15 cellular contexts compared by ENCODE assay signal in the genomic region with DNA sequence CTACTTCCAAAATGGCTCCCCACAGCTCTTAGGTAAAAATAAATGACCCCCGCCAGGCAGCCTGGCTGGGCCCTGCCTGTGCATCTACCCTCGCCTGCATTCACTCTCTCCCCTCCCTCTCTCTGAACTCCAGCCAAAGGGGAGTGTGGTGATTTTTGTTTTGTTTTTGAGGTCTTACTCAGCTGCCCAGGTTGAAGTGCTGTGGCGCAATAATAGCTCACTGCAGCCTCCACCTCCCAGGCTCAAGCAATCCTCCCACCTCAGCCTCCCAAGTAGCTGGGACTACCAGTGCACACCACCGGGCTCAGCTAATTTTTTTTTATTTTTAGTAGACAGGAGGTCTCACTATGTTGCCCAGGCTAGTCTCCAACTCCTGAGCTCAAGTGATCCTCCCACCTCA. TPM values are rescaled to one million over a fixed set of nuclear protein-coding genes. Genes with fewer than 3 reads are reported as not detected.
DNase-seq lines count a peak whose midpoint lies in the region; ATAC-seq and TF ChIP-seq lines count a peak whose summit lies in the region.
"Had no signal": no experiment of that assay in that cellular context is flagged by ENCODE, and none has a peak within 500 bp of the region (broad histone marks: within the 10 kb centered on the region; RNA-seq: fewer than 3 reads in every experiment).

No MANE protein-coding gene starts in this region.

- H3K4me3 ChIP-seq in psoas muscle (no peak overlapping the region), mucosa of descending colon (no peak overlapping the region)

- H3K9me3 ChIP-seq in psoas muscle (no peaks in the 10 kb centered on the region), mucosa of descending colon (no peaks in the 10 kb centered on the region)

- no peaks in the 10 kb centered on the region for H3K9me3 Mint-ChIP-seq in activated T-cell treated with anti-CD3 and anti-CD28 coated beads, Interleukin-2, amount 50 U/mL, for 24 hours
- no peaks in the 10 kb centered on the region for H3K9me3 Mint-ChIP-seq in IgD-negative memory B cell
- no peaks in the 10 kb centered on the region for H3K9me3 Mint-ChIP-seq in activated T-helper 17 cell treated with anti-CD3 and anti-CD28 coated beads, Interleukin-2, amount 50 U/mL, for 72 hours

- peaks cover 68% of the 10 kb centered on the region for H3K36me3 Mint-ChIP-seq in activated T-cell treated with anti-CD3 and anti-CD28 coated beads, Interleukin-2, amount 50 U/mL, for 24 hours (ENCODE audit: low read depth)
- peaks cover 3% of the 10 kb centered on the region for H3K36me3 Mint-ChIP-seq in IgD-negative memory B cell
- H3K36me3 Mint-ChIP-seq in activated T-helper 17 cell treated with anti-CD3 and anti-CD28 coated beads, Interleukin-2, amount 50 U/mL, for 72 hours (ENCODE audit: low read depth): peaks cover 75% of the 10 kb centered on the region

- no peaks in the 10 kb centered on the region for H3K36me3 ChIP-seq in psoas muscle (ENCODE audit: insufficient read depth in 1 of 2, low read depth in 1 of 2)
- H3K36me3 ChIP-seq in mucosa of descending colon (ENCODE audit: low read depth): no peaks in the 10 kb centered on the region

- H3K27ac Mint-ChIP-seq in activated T-cell treated with anti-CD3 and anti-CD28 coated beads, Interleukin-2, amount 50 U/mL, for 24 hours: peak overlapping the region; percentile 100
- peak overlapping the region; percentile 35 to 93 (median 73) for H3K27ac Mint-ChIP-seq in IgD-negative memory B cell
- H3K27ac Mint-ChIP-seq in activated T-helper 17 cell treated with anti-CD3 and anti-CD28 coated beads, Interleukin-2, amount 50 U/mL, for 72 hours: peak overlapping the region; percentile 99

- ATAC-seq in activated T-helper 17 cell treated with anti-CD3 and anti-CD28 coated beads, Interleukin-2, amount 50 U/mL, for 72 hours (replicated peaks): no peak
- ATAC-seq in psoas muscle: no peak
- ATAC-seq in mucosa of descending colon: no peak
- ATAC-seq in HG03039 (IDR thresholded peaks at IDR 0.05; ENCODE audit: unreplicated experiment): no peak

- H3K27me3 Mint-ChIP-seq in activated T-cell treated with anti-CD3 and anti-CD28 coated beads, Interleukin-2, amount 50 U/mL, for 24 hours: no peaks in the 10 kb centered on the region
- no peaks in the 10 kb centered on the region for H3K27me3 Mint-ChIP-seq in IgD-negative memory B cell
- no peaks in the 10 kb centered on the region for H3K27me3 Mint-ChIP-seq in activated T-helper 17 cell treated with anti-CD3 and anti-CD28 coated beads, Interleukin-2, amount 50 U/mL, for 72 hours
- H3K27me3 Mint-ChIP-seq: progenitor cell of endocrine pancreas had no signal

- H3K27ac ChIP-seq in psoas muscle: peak overlapping the region; percentile 4

- no peaks in the 10 kb centered on the region for H3K27me3 ChIP-seq in psoas muscle (ENCODE audit: insufficient read depth in 3 of 3, low read length in 2 of 3)

- peaks cover 4% of the 10 kb centered on the region for H3K4me1 ChIP-seq in psoas muscle
- peaks cover 6% of the 10 kb centered on the region for H3K4me1 ChIP-seq in mucosa of descending colon (ENCODE audit: low read depth)

- WGBS in psoas muscle, 3 donors: 92 to 95% (median 93%) methylated on average over 4 of the region's 4 CpGs

- no peak for DNase-seq in activated T-cell treated with anti-CD3 and anti-CD28 coated beads, Interleukin-2, amount 50 U/mL, for 24 hours
- DNase-seq in activated T-cell treated with anti-CD3 and anti-CD28 coated beads for 4 hours: no peak
- DNase-seq in psoas muscle: no peak
- DNase-seq in D341Med (ENCODE audit: low spot score): no peak
- no peak for DNase-seq in mucosa of descending colon
- DNase-seq: cerebellar nuclear complex, DMS 273 treated with DMSO at 0.1 percent for 48 hours, KG1, NCI-H1417 treated with DMSO at 0.1 percent for 48 hours, NCI-H2227 treated with DMSO at 0.1 percent for 48 hours, SHP77 treated with DMSO at 0.1 percent for 48 hours had no signal

- TF ChIP-seq CTCF in psoas muscle (IDR thresholded peaks at IDR 0.05): no peak
- no peak for TF ChIP-seq CTCF in mucosa of descending colon (IDR thresholded peaks at IDR 0.05)

- H3K4me3 Mint-ChIP-seq in activated T-cell treated with anti-CD3 and anti-CD28 coated beads, Interleukin-2, amount 50 U/mL, for 24 hours: peak overlapping the region; percentile 73
- peak overlapping the region in 2 of 4 donors; percentile 93 to 98 for H3K4me3 Mint-ChIP-seq in IgD-negative memory B cell
- peak overlapping the region; percentile 88 for H3K4me3 Mint-ChIP-seq in activated T-helper 17 cell treated with anti-CD3 and anti-CD28 coated beads, Interleukin-2, amount 50 U/mL, for 72 hours

- peaks cover 89% of the 10 kb centered on the region for H3K4me1 Mint-ChIP-seq in activated T-cell treated with anti-CD3 and anti-CD28 coated beads, Interleukin-2, amount 50 U/mL, for 24 hours (ENCODE audit: low read depth)
- peaks cover 58 to 70% (median 63%) of the 10 kb centered on the region in 3 donors for H3K4me1 Mint-ChIP-seq in IgD-negative memory B cell
- H3K4me1 Mint-ChIP-seq in activated T-helper 17 cell treated with anti-CD3 and anti-CD28 coated beads, Interleukin-2, amount 50 U/mL, for 72 hours: peaks cover 70% of the 10 kb centered on the region

- intact Hi-C loops in psoas muscle (cut with DNase I): no loop called here
- intact Hi-C loops in mucosa of descending colon (cut with DNase I, micrococcal nuclease): no loop called here

RNA-seq across cellular contexts. Expression of a gene that starts 15.8 kb away (rescaled TPM):
- polyA plus RNA-seq in IgD-negative memory B cell (17.4 TPM), psoas muscle (under 1 TPM; 0.18 to 0.64 (median 0.48) TPM)
- 10 to 100 TPM; 29.4 to 41.1 TPM for total RNA-seq in activated T-helper 17 cell treated with anti-CD3 and anti-CD28 coated beads, Interleukin-2, amount 50 U/mL, for 72 hours
- total RNA-seq in psoas muscle (1 to 10 TPM in 3 of 4 donors, under 1 TPM in 1; 0.64 to 3.1 (median 2.1) TPM), mucosa of descending colon (1 to 10 TPM; 6.2 to 7.3 (median 7.2) TPM)
